In the genomic region with DNA sequence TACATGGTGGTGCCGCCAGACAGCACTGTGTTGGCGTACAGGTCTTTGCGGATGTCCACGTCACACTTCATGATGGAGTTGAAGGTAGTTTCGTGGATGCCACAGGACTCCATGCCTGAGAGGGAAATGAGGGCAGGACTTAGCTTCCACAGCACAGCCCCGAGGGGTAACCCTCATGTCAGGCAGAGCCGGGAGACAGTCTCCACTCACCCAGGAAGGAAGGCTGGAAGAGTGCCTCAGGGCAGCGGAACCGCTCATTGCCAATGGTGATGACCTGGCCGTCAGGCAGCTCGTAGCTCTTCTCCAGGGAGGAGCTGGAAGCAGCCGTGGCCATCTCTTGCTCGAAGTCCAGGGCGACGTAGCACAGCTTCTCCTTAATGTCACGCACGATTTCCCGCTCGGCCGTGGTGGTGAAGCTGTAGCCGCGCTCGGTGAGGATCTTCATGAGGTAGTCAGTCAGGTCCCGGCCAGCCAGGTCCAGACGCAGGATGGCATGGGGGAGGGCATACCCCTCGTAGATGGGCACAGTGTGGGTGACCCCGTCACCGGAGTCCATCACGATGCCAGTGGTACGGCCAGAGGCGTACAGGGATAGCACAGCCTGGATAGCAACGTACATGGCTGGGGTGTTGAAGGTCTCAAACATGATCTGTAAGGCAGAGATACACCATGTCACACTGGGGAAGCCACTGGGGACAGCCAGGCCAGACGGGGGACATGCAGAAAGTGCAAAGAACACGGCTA, we compare ENCODE assay signal across 8 cellular contexts. TPM values are rescaled to one million over a fixed set of nuclear protein-coding genes. Genes with fewer than 3 reads are reported as not detected.
A peak's percentile ranks its signal among the peaks of the same experiment; 100 is the strongest.
DNase-seq lines count a peak whose midpoint lies in the region; ATAC-seq and TF ChIP-seq lines count a peak whose summit lies in the region.

No MANE protein-coding gene starts in this region.

- peak overlapping the region; percentile 67 to 93 (median 81) for H3K27ac Mint-ChIP-seq in CD14-positive monocyte
- H3K27ac Mint-ChIP-seq in activated naive CD8-positive, alpha-beta T cell treated with anti-CD3 and anti-CD28 coated beads, Interleukin-2, amount 10 ng/mL, durations not matched to agents 7 days and 5 days: peak overlapping the region; percentile 92

- H3K36me3 ChIP-seq in right atrium auricular region: peaks cover 51% of the 10 kb centered on the region
- peaks cover 41 to 44% (median 42%) of the 10 kb centered on the region in 3 donors for H3K36me3 ChIP-seq in skeletal muscle tissue (ENCODE audit: control insufficient read depth in 3 of 3, insufficient read depth in 3 of 3, low read length in 3 of 3)

- H3K9me3 Mint-ChIP-seq in CD14-positive monocyte: peaks cover 0 to 6% (median 0%) of the 10 kb centered on the region in 7 donors
- H3K9me3 Mint-ChIP-seq in activated naive CD8-positive, alpha-beta T cell treated with anti-CD3 and anti-CD28 coated beads, Interleukin-2, amount 10 ng/mL, durations not matched to agents 7 days and 5 days: no peaks in the 10 kb centered on the region

- POLR2A ChIA-PET in activated naive CD8-positive, alpha-beta T cell treated with anti-CD3 and anti-CD28 coated beads, Interleukin-2, amount 10 ng/mL, durations not matched to agents 7 days and 5 days (lab: Charles Lee): interaction anchor here (1.2 to 2.1 kb wide), 3 partner anchors 10 to 39 kb away, joined by 3 to 9 read pairs (median 5); no protein-coding TSS in a partner anchor

- H3K4me3 ChIP-seq in right atrium auricular region (peak overlapping the region; percentile 88 to 98), skeletal muscle tissue (ENCODE audit: low read length in 3 of 3) (peak overlapping the region; percentile 92 to 99 (median 93))

- H3K9me3 ChIP-seq in right atrium auricular region (no peaks in the 10 kb centered on the region), skeletal muscle tissue (ENCODE audit: control insufficient read depth in 3 of 3, low read length in 3 of 3) (no peaks in the 10 kb centered on the region)

- peaks cover 0 to 11% (median 3%) of the 10 kb centered on the region in 3 donors for H3K27me3 Mint-ChIP-seq in CD14-positive monocyte (ENCODE audit: low read depth in 3 of 3)
- no peaks in the 10 kb centered on the region for H3K27me3 Mint-ChIP-seq in activated naive CD8-positive, alpha-beta T cell treated with anti-CD3 and anti-CD28 coated beads, Interleukin-2, amount 10 ng/mL, durations not matched to agents 7 days and 5 days

- H3K27me3 ChIP-seq in right atrium auricular region: no peaks in the 10 kb centered on the region
- H3K27me3 ChIP-seq in skeletal muscle tissue (ENCODE audit: control insufficient read depth in 3 of 3, insufficient read depth in 3 of 3, low read length in 3 of 3): no peaks in the 10 kb centered on the region

- peaks cover 48 to 61% of the 10 kb centered on the region in 2 donors for H3K36me3 Mint-ChIP-seq in CD14-positive monocyte
- H3K36me3 Mint-ChIP-seq in activated naive CD8-positive, alpha-beta T cell treated with anti-CD3 and anti-CD28 coated beads, Interleukin-2, amount 10 ng/mL, durations not matched to agents 7 days and 5 days: peaks cover 47% of the 10 kb centered on the region

- H3K4me1 ChIP-seq in right atrium auricular region (peaks cover 0 to 39% of the 10 kb centered on the region in 2 donors), skeletal muscle tissue (ENCODE audit: control insufficient read depth in 3 of 3, insufficient read depth in 3 of 3, low read length in 3 of 3) (peaks cover 25 to 52% (median 35%) of the 10 kb centered on the region in 3 donors)

- intact Hi-C loops in CD14-positive monocyte (cut with micrococcal nuclease): no loop called here

- H3K27ac ChIP-seq in right atrium auricular region (peak overlapping the region; percentile 100), skeletal muscle tissue (ENCODE audit: low read depth, low read length) (peak overlapping the region; percentile 100)

- peaks cover 63% of the 10 kb centered on the region for H3K4me1 Mint-ChIP-seq in CD14-positive monocyte
- H3K4me1 Mint-ChIP-seq in activated naive CD8-positive, alpha-beta T cell treated with anti-CD3 and anti-CD28 coated beads, Interleukin-2, amount 10 ng/mL, durations not matched to agents 7 days and 5 days: peaks cover 43% of the 10 kb centered on the region

- ATAC-seq in activated naive CD8-positive, alpha-beta T cell treated with anti-CD3 and anti-CD28 coated beads, Interleukin-2, amount 10 ng/mL, durations not matched to agents 7 days and 5 days (ENCODE audit: low read depth): no peak
- no peak for ATAC-seq in HG02884 (IDR thresholded peaks at IDR 0.05; ENCODE audit: unreplicated experiment)

- peak overlapping the region; percentile 99 for H3K4me3 Mint-ChIP-seq in CD14-positive monocyte
- H3K4me3 Mint-ChIP-seq in activated naive CD8-positive, alpha-beta T cell treated with anti-CD3 and anti-CD28 coated beads, Interleukin-2, amount 10 ng/mL, durations not matched to agents 7 days and 5 days: peak overlapping the region; percentile 92

- DNase-seq in CD14-positive monocyte (ENCODE audit: low spot score) (no peak), NCI-H226 (peak; percentile 33), right atrium auricular region (ENCODE audit: low spot score) (no peak), middle frontal gyrus (ENCODE audit: extremely low spot score, low spot score) (no peak), GM20000 (ENCODE audit: low spot score) (no peak)
- peak; percentile 69 for DNase-seq in activated naive CD8-positive, alpha-beta T cell treated with anti-CD3 and anti-CD28 coated beads, Interleukin-2, amount 10 ng/mL, durations not matched to agents 7 days and 5 days

- TF ChIP-seq CTCF in CD14-positive monocyte (IDR thresholded peaks at IDR 0.05) (no peak), right atrium auricular region (IDR thresholded peaks at IDR 0.05) (no peak), GM20000 (IDR thresholded peaks at IDR 0.05; ENCODE audit: extremely low read depth, missing control alignments) (no peak)

- H3K9ac ChIP-seq in skeletal muscle tissue (ENCODE audit: low read depth in 1 of 3, low read length in 3 of 3): peak overlapping the region; percentile 87 to 100 (median 98)

RNA-seq across cellular contexts. Expression of a gene that starts 2.2 kb away (rescaled TPM):
- polyA plus RNA-seq in CD14-positive monocyte: over 10,000 TPM; 20,280 to 23,749 TPM
- total RNA-seq in activated naive CD8-positive, alpha-beta T cell treated with anti-CD3 and anti-CD28 coated beads, Interleukin-2, amount 10 ng/mL, durations not matched to agents 7 days and 5 days: 1,000 to 10,000 TPM; 8,205 to 8,750 TPM
- total RNA-seq in right atrium auricular region: 1,000 to 10,000 TPM in 1 of 2 donors, 100 to 1,000 TPM in 1; 979 to 1,431 TPM
- total RNA-seq in skeletal muscle tissue: 779 TPM

RNA-seq across cellular contexts. Expression of a gene that starts 14.6 kb away (rescaled TPM):
- polyA plus RNA-seq in CD14-positive monocyte: under 1 TPM; 0.11 to 0.75 TPM
- 10 to 100 TPM; 11.4 to 12.0 TPM for total RNA-seq in activated naive CD8-positive, alpha-beta T cell treated with anti-CD3 and anti-CD28 coated beads, Interleukin-2, amount 10 ng/mL, durations not matched to agents 7 days and 5 days
- total RNA-seq in right atrium auricular region: 1 to 10 TPM; 6.7 to 7.8 TPM
- 2.6 TPM for total RNA-seq in skeletal muscle tissue

Comparison
In these comparisons a context has a peak if more than half of its experiments do, and no peak if none do; other contexts are left out.
1. DNase-seq: peak in NCI-H226 (single experiment) and activated naive CD8-positive, alpha-beta T cell treated with anti-CD3 and anti-CD28 coated beads, Interleukin-2, amount 10 ng/mL, durations not matched to agents 7 days and 5 days (single experiment); none in CD14-positive monocyte (single experiment), right atrium auricular region (single experiment), middle frontal gyrus (single experiment) and GM20000 (single experiment).
2. RNA of a gene that starts 2.2 kb away (total RNA-seq): 8,205 to 8,750 TPM in activated naive CD8-positive, alpha-beta T cell treated with anti-CD3 and anti-CD28 coated beads, Interleukin-2, amount 10 ng/mL, durations not matched to agents 7 days and 5 days; 979 to 1,431 TPM in right atrium auricular region and 779 TPM in skeletal muscle tissue (single experiment); every median in the first group is over 4 times any median in the second.